In the genomic region with DNA sequence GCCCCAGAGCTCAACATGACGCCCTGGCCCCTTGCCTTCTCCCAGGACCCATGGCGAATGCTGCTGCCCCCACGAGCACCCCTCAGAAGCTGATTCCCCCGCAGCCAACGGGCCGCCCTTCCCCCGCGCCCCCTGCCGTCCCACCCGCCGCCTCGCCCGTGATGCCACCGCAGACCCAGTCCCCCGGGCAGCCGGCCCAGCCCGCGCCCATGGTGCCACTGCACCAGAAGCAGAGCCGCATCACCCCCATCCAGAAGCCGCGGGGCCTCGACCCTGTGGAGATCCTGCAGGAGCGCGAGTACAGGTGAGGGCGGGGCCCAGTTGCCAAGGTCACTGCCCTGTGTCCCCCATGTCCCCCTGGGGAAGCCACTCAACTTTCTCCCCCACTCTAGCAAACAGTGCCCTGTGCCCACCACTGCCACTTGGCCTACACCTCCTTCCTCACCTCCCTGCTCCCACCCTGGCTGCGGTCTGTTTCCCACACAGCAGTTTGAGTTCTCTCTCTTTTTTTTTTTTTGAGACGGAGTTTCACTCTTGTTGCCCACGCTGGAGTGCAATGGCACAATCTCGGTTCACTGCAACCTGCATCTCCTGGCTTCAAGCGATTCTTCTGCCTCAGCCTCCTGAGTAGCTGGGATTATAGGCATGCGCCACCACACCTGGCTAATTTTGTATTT, we compare ENCODE assay signal across 24 cellular contexts.
"Had no signal": no experiment of that assay in that cellular context is flagged by ENCODE, and none has a peak within 500 bp of the region (broad histone marks: within the 10 kb centered on the region; RNA-seq: fewer than 3 reads in every experiment).

No MANE protein-coding gene starts in this region.

- H3K4me3 Mint-ChIP-seq: activated CD8-positive, alpha-beta memory T cell treated with anti-CD3 and anti-CD28 coated beads, Interleukin-2, amount 10 ng/mL, durations not matched to agents 7 days and 5 days; activated naive CD8-positive, alpha-beta T cell treated with anti-CD3 and anti-CD28 coated beads for 36 hours; activated T-cell treated with anti-CD3 and anti-CD28 coated beads, Interleukin-2, amount 50 U/mL, for 4 hours had no signal

- H3K27ac ChIP-seq: KMS-11, SJCRH30 had no signal

- H3K9me3 ChIP-seq: SJCRH30, SK-N-SH had no signal

- H3K27me3 ChIP-seq: SJCRH30 had no signal

- H3K9me3 Mint-ChIP-seq: activated naive CD8-positive, alpha-beta T cell treated with anti-CD3 and anti-CD28 coated beads for 36 hours; activated T-cell treated with anti-CD3 and anti-CD28 coated beads, Interleukin-2, amount 50 U/mL, for 4 hours had no signal

- H3K27ac Mint-ChIP-seq: activated CD8-positive, alpha-beta memory T cell treated with anti-CD3 and anti-CD28 coated beads, Interleukin-2, amount 10 ng/mL, durations not matched to agents 7 days and 5 days; activated naive CD8-positive, alpha-beta T cell treated with anti-CD3 and anti-CD28 coated beads for 36 hours had no signal

- H3K27me3 Mint-ChIP-seq: activated CD8-positive, alpha-beta memory T cell treated with anti-CD3 and anti-CD28 coated beads, Interleukin-2, amount 10 ng/mL, durations not matched to agents 7 days and 5 days; activated naive CD8-positive, alpha-beta T cell treated with anti-CD3 and anti-CD28 coated beads for 36 hours had no signal

- H3K4me3 ChIP-seq: SJCRH30 had no signal

- H3K4me2 ChIP-seq: KMS-11, SK-N-SH had no signal

- ATAC-seq: activated CD8-positive, alpha-beta memory T cell treated with anti-CD3 and anti-CD28 coated beads, Interleukin-2, amount 10 ng/mL, durations not matched to agents 7 days and 5 days; activated T-cell treated with anti-CD3 and anti-CD28 coated beads, Interleukin-2, amount 50 U/mL, for 4 hours; Panc1 had no signal

- DNase-seq: activated CD4-positive, alpha-beta T cell treated with anti-CD3 and anti-CD28 coated beads for 48 hours; activated CD4-positive, alpha-beta T cell treated with anti-CD3 and anti-CD28 coated beads, Interleukin-2, amount 50 U/mL, for 4 hours; activated CD4-positive, CD25-positive, alpha-beta regulatory T cell treated with anti-CD3 and anti-CD28 coated beads, Interleukin-2, amount 50 U/mL, for 72 hours; activated CD8-positive, alpha-beta memory T cell treated with anti-CD3 and anti-CD28 coated beads, Interleukin-2, amount 10 ng/mL, durations not matched to agents 7 days and 5 days; activated effector memory CD4-positive, alpha-beta T cell treated with anti-CD3 and anti-CD28 coated beads, Interleukin-2, amount 50 U/mL, for 16 hours; activated naive CD4-positive, alpha-beta T cell treated with Interleukin-2 at 50 U/mL for 16 hours; activated naive CD8-positive, alpha-beta T cell treated with anti-CD3 and anti-CD28 coated beads for 36 hours; activated T-cell treated with anti-CD3 and anti-CD28 coated beads, Interleukin-2, amount 50 U/mL, for 4 hours; caudate nucleus; NCI-H1092; NCI-H1417; NCI-H2029 treated with DMSO at 0.1 percent for 48 hours; NCI-H345; NCI-H510A treated with DMSO at 0.1 percent for 48 hours; NCI-H69; NK-92 treated with Interleukin-12 subunit alpha and Interleukin-12 subunit beta, amount 100 ng/mL, for 24 hours; OCI-M1; Right ventricle myocardium superior; RPMI8226; SJCRH30; SK-N-SH; SW 1271 had no signal

- H3K9ac ChIP-seq: KMS-11, SK-N-SH had no signal

- H3K4me1 ChIP-seq: SJCRH30 had no signal
